Comparison of ENCODE assay signal across 18 cellular contexts in genomic region chr1:64122588-64122987, GRCh38.
A peak's percentile ranks its signal among the peaks of the same experiment; 100 is the strongest.
DNase-seq lines count a peak whose midpoint lies in the region; ATAC-seq, FAIRE-seq and TF ChIP-seq lines count a peak whose summit lies in the region.
"Had no signal": no experiment of that assay in that cellular context is flagged by ENCODE, and none has a peak within 500 bp of the region (broad histone marks: within the 10 kb centered on the region; RNA-seq: fewer than 3 reads in every experiment).

No MANE protein-coding gene starts in this region.

- DNase-seq in EH (ENCODE audit: low read depth) (peak; percentile 7), IMR-90 (no peak), glomerular visceral epithelial cell (ENCODE audit: extremely low spot score) (peak; percentile 65), urothelium cell line (ENCODE audit: low spot score) (no peak), retina (no peak), KBM-7 (no peak)
- no peak for DNase-seq in activated CD8-positive, alpha-beta memory T cell treated with anti-CD3 and anti-CD28 coated beads for 24 hours
- DNase-seq: AML-193, DMS79 treated with DMSO at 0.1 percent for 48 hours, KG1, NCI-H187, NCI-H2107, NCI-H524, PC-3 had no signal

- no peak for TF ChIP-seq CTCF in IMR-90 (conservative IDR thresholded peaks at IDR 0.05; ENCODE audit: low read depth, low read length)

- no peak overlapping the region for H2BK20ac ChIP-seq in IMR-90 (ENCODE audit: low read depth, low read length)

- no peak overlapping the region for H3K27ac ChIP-seq in IMR-90 (ENCODE audit: insufficient read depth, low read length)
- H3K27ac ChIP-seq: C4-2B, RWPE1 had no signal

- no peaks in the 10 kb centered on the region for H3K79me1 ChIP-seq in IMR-90 (ENCODE audit: low read depth in 1 of 2, low read length in 2 of 2)

- H4K5ac ChIP-seq in IMR-90 (ENCODE audit: low read depth, low read length) = no peak overlapping the region

- H3K27me3 ChIP-seq in IMR-90 (ENCODE audit: control insufficient read depth, insufficient read depth, low read length) = peaks cover 2% of the 10 kb centered on the region; the same call in 1 of the 2 replicates

- H2BK120ac ChIP-seq in IMR-90 (ENCODE audit: low read depth, low read length) = no peak overlapping the region

- intact Hi-C loops in IMR-90 (cut with micrococcal nuclease) = no loop called here

- TF ChIP-seq POLR2A in IMR-90 (IDR thresholded peaks at IDR 0.05; ENCODE audit: low read depth, low read length) = no peak

- H2AK9ac ChIP-seq in IMR-90 (replicated peaks; ENCODE audit: low read depth, low read length, poor library complexity) = no peak overlapping the region

- WGBS in IMR-90 (ENCODE audit: extremely low coverage in 2 of 2, insufficient read length in 1 of 2), 2 experiments = no CpG with 5 or more reads among the region's 3 CpGs

- H3K14ac ChIP-seq in IMR-90 (replicated peaks; ENCODE audit: low read depth, low read length) = no peak overlapping the region

- H3K9me1 ChIP-seq in IMR-90 (ENCODE audit: insufficient read depth, low read length) = 0 out of 2 replicates have a peak, but pooled peaks cover 3% of the 10 kb centered on the region

- ATAC-seq in IMR-90 (ENCODE audit: low read depth) = no peak; the same call in 1 of the 2 replicates
- ATAC-seq: HCT116, PC-3 had no signal

- no peaks in the 10 kb centered on the region for H4K20me1 ChIP-seq in IMR-90 (ENCODE audit: insufficient read depth, low read length)

- H3K56ac ChIP-seq in IMR-90 (ENCODE audit: extremely low read depth, insufficient read depth, low read length) = no peak overlapping the region

- no peak overlapping the region for H2AFZ ChIP-seq in IMR-90 (replicated peaks; ENCODE audit: low read length, poor library complexity)

- no peak overlapping the region for H3K9ac ChIP-seq in IMR-90 (ENCODE audit: low read depth, low read length)

- BruUV-seq in IMR-90 (replicated peaks; lab: Mats Ljungman, UMichigan) = no TSS peak

- peak; percentile 27 for FAIRE-seq in urothelium cell line (lab: Jason Lieb, UNC)
- FAIRE-seq: G401.6 had no signal

- no peak overlapping the region for H4K91ac ChIP-seq in IMR-90 (ENCODE audit: insufficient read depth, low read depth, low read length)

- dilution Hi-C loops in IMR-90 (cut with HindIII; ENCODE audit: low sequenced_read_pairs, unreplicated experiment) = no loop called here

- H3K36me3 ChIP-seq in IMR-90 (ENCODE audit: control insufficient read depth, insufficient read depth, low read length) = no peaks in the 10 kb centered on the region

- no peak overlapping the region for H2AK5ac ChIP-seq in IMR-90 (ENCODE audit: low read depth, low read length)

- TF ChIP-seq RAD21 in IMR-90 (IDR thresholded peaks at IDR 0.05; ENCODE audit: low read length) = no peak

- POLR2A ChIA-PET in IMR-90 (lab: Charles Lee; ENCODE audit: unreplicated experiment) = no interaction called here

- CTCF ChIA-PET in IMR-90 (lab: Yijun Ruan, JAX) = no interaction called here

- no peak overlapping the region for H3K4me3 ChIP-seq in IMR-90 (ENCODE audit: insufficient read depth, low read depth, low read length)

- no peak overlapping the region for H3K4me2 ChIP-seq in IMR-90 (ENCODE audit: low read depth, low read length)

- H2BK15ac ChIP-seq in IMR-90 (ENCODE audit: low read depth, low read length) = no peak overlapping the region

- H2BK5ac ChIP-seq in IMR-90 (ENCODE audit: low read depth, low read length, poor library complexity, severe bottlenecking) = no peak overlapping the region

- H3K18ac ChIP-seq in IMR-90 (ENCODE audit: low read depth, low read length) = no peak overlapping the region

- in situ Hi-C loops in IMR-90 (cut with MboI; ENCODE audit: low sequenced_read_pairs) = no loop called here
- in situ Hi-C loops in KBM-7 (cut with MboI; ENCODE audit: low pct_unique_long_range_greater_than_20kb, low sequenced_read_pairs) = no loop called here

- H3K4ac ChIP-seq in IMR-90 (ENCODE audit: low read depth, low read length) = no peak overlapping the region

- H3K4me1 ChIP-seq in IMR-90 (ENCODE audit: control insufficient read depth, insufficient read depth, low read length) = no peaks in the 10 kb centered on the region; the same call in none of the 2 replicates

- H4K8ac ChIP-seq in IMR-90 (ENCODE audit: low read depth in 2 of 2, low read length in 2 of 2) = no peak overlapping the region

- no peaks in the 10 kb centered on the region for H3K9me3 ChIP-seq in IMR-90 (ENCODE audit: control insufficient read depth, insufficient read depth, low read length)

- no peak overlapping the region for H3K23ac ChIP-seq in IMR-90 (ENCODE audit: low read depth, low read length)

TF ChIP-seq in IMR-90, 13 proteins besides CTCF, POLR2A, EP300 and RAD21:
- TF ChIP-seq CEBPB (IDR thresholded peaks at IDR 0.05; ENCODE audit: low read depth, low read length) (peak; percentile 85), RCOR1 (IDR thresholded peaks at IDR 0.05; ENCODE audit: insufficient replicate concordance, low read length) (no peak), BHLHE40 (IDR thresholded peaks at IDR 0.05; ENCODE audit: low read depth, low read length) (no peak)

Comparison
In these comparisons a context has a peak if more than half of its experiments do, and no peak if none do; other contexts are left out.
1. DNase-seq: peak in EH (single experiment) and glomerular visceral epithelial cell (single experiment); none in IMR-90 (single experiment), urothelium cell line (single experiment), activated CD8-positive, alpha-beta memory T cell treated with anti-CD3 and anti-CD28 coated beads for 24 hours (single experiment), retina (single experiment) and KBM-7 (single experiment).